Comparison of ENCODE assay signal across 26 cellular contexts in the genomic region with DNA sequence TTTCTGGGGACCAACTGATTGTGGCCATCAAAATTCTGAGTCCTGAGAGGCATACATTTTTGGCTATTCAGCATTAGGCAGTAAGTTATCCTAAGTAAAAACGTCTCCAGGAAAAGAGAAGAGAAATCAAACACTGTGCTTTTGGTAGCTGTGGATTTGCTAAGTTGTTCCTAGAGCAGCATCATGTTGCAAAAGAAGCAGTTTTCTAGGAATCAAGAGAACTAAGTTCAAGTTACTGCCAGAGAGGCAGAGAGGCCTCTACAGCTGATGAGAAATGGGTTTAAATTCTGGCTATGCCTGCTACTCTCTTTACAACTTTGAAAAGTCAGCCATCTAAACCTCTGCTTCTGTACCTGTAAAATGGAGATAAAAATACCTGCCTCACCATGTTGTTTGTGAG. TPM values are rescaled to one million over a fixed set of nuclear protein-coding genes. Genes with fewer than 3 reads are reported as not detected.
"Had no signal": no experiment of that assay in that cellular context is flagged by ENCODE, and none has a peak within 500 bp of the region (broad histone marks: within the 10 kb centered on the region; RNA-seq: fewer than 3 reads in every experiment).

No MANE protein-coding gene starts in this region.

- H3K27ac Mint-ChIP-seq: activated B cell treated with CpG ODN at 0.5 μM for 24 hours; activated CD4-positive, alpha-beta memory T cell treated with anti-CD3 and anti-CD28 coated beads for 36 hours; activated CD4-positive, alpha-beta T cell treated with anti-CD3 and anti-CD28 coated beads, Interleukin-2, amount 10 ng/mL, durations not matched to agents 24 days and 14 days; activated naive CD4-positive, alpha-beta T cell treated with anti-CD3 and anti-CD28 coated beads for 36 hours; activated naive CD8-positive, alpha-beta T cell; activated T-helper 17 cell treated with anti-CD3 and anti-CD28 coated beads, Interleukin-2, amount 50 U/mL, for 72 hours; brain; T-helper 17 cell had no signal

- H3K4me1 Mint-ChIP-seq: activated T-helper 17 cell treated with anti-CD3 and anti-CD28 coated beads, Interleukin-2, amount 50 U/mL, for 72 hours; central memory CD8-positive, alpha-beta T cell had no signal

- H3K36me3 Mint-ChIP-seq: activated CD4-positive, alpha-beta memory T cell treated with anti-CD3 and anti-CD28 coated beads for 36 hours; brain had no signal

- H3K9me3 Mint-ChIP-seq: activated B cell treated with CpG ODN at 0.5 μM for 24 hours; activated CD4-positive, alpha-beta memory T cell treated with anti-CD3 and anti-CD28 coated beads for 36 hours; activated CD4-positive, alpha-beta T cell treated with anti-CD3 and anti-CD28 coated beads, Interleukin-2, amount 10 ng/mL, durations not matched to agents 24 days and 14 days; activated naive CD4-positive, alpha-beta T cell treated with anti-CD3 and anti-CD28 coated beads for 36 hours; activated T-helper 17 cell treated with anti-CD3 and anti-CD28 coated beads, Interleukin-2, amount 50 U/mL, for 72 hours; central memory CD8-positive, alpha-beta T cell had no signal

- H3K27me3 Mint-ChIP-seq: activated B cell treated with CpG ODN at 0.5 μM for 24 hours; activated CD4-positive, alpha-beta memory T cell treated with anti-CD3 and anti-CD28 coated beads for 36 hours; activated naive CD8-positive, alpha-beta T cell; activated T-helper 17 cell treated with anti-CD3 and anti-CD28 coated beads, Interleukin-2, amount 50 U/mL, for 72 hours; T-helper 17 cell had no signal

- H3K4me3 Mint-ChIP-seq: activated B cell treated with CpG ODN at 0.5 μM for 24 hours; activated CD4-positive, alpha-beta memory T cell treated with anti-CD3 and anti-CD28 coated beads for 36 hours; activated CD4-positive, alpha-beta T cell treated with anti-CD3 and anti-CD28 coated beads, Interleukin-2, amount 10 ng/mL, durations not matched to agents 24 days and 14 days; activated naive CD4-positive, alpha-beta T cell treated with anti-CD3 and anti-CD28 coated beads for 36 hours; activated naive CD8-positive, alpha-beta T cell; activated T-helper 17 cell treated with anti-CD3 and anti-CD28 coated beads, Interleukin-2, amount 50 U/mL, for 72 hours; brain; central memory CD8-positive, alpha-beta T cell; T-helper 17 cell had no signal

- DNase-seq: activated B cell treated with CpG ODN at 0.5 μM for 24 hours; activated CD4-positive, alpha-beta memory T cell treated with anti-CD3 and anti-CD28 coated beads for 36 hours; activated CD4-positive, alpha-beta T cell treated with anti-CD3 and anti-CD28 coated beads for 1 hour; activated CD4-positive, alpha-beta T cell treated with anti-CD3 and anti-CD28 coated beads, Interleukin-2, amount 10 ng/mL, durations not matched to agents 24 days and 14 days; activated CD8-positive, alpha-beta memory T cell treated with anti-CD3 and anti-CD28 coated beads for 24 hours; activated gamma-delta T cell; activated naive CD4-positive, alpha-beta T cell treated with anti-CD3 and anti-CD28 coated beads for 36 hours; activated T-cell treated with anti-CD3 and anti-CD28 coated beads, Interleukin-2, amount 50 U/mL, for 48 hours; MM.1S; NCI-H1105; NCI-H1436; NCI-H1694 treated with DMSO at 0.1 percent for 48 hours; NCI-H345; NCI-H510A; NCI-H526 treated with DMSO at 0.1 percent for 48 hours; NCI-H82; SIG-M5; T-helper 17 cell; T-helper 9 cell had no signal

- ATAC-seq: activated T-helper 17 cell treated with anti-CD3 and anti-CD28 coated beads, Interleukin-2, amount 50 U/mL, for 72 hours; T-helper 17 cell had no signal

RNA-seq across cellular contexts. Expression of a gene that starts 22.8 kb away (rescaled TPM):
- total RNA-seq: activated B cell treated with CpG ODN at 0.5 μM for 24 hours; activated CD4-positive, alpha-beta memory T cell treated with anti-CD3 and anti-CD28 coated beads for 36 hours; activated CD4-positive, alpha-beta T cell treated with anti-CD3 and anti-CD28 coated beads, Interleukin-2, amount 10 ng/mL, durations not matched to agents 24 days and 14 days; activated naive CD4-positive, alpha-beta T cell treated with anti-CD3 and anti-CD28 coated beads for 36 hours; activated T-helper 17 cell treated with anti-CD3 and anti-CD28 coated beads, Interleukin-2, amount 50 U/mL, for 72 hours; astrocyte; OCI-LY7; RPMI7951; T-helper 17 cell had no signal
